Comparison of ENCODE assay signal across 1 cellular context in genomic region chr2:215920244-215921100, GRCh38.
A peak's percentile ranks its signal among the peaks of the same experiment; 100 is the strongest.
TF ChIP-seq lines count a peak whose summit lies in the region.

No MANE protein-coding gene starts in this region.

TF ChIP-seq in HepG2, 621 proteins besides CTCF, POLR2A, EP300 and RAD21 (continued from another document and continues in another):
- TF ChIP-seq KDM4B (CRISPR knock-in tag; IDR thresholded peaks at IDR 0.05): 0 out of 2 replicates have a peak, but pooled peaks have one; percentile 47
- no peak for TF ChIP-seq DDIT3 (CRISPR knock-in tag; IDR thresholded peaks at IDR 0.05)
- TF ChIP-seq ZSCAN30 (CRISPR knock-in tag; IDR thresholded peaks at IDR 0.05): no peak
- TF ChIP-seq ZNF841 (CRISPR knock-in tag; IDR thresholded peaks at IDR 0.05; ENCODE audit: borderline replicate concordance): no peak
- TF ChIP-seq NFKBIZ (CRISPR knock-in tag; IDR thresholded peaks at IDR 0.05): peak; percentile 57; the same call in 1 of the 2 replicates
- no peak for TF ChIP-seq MATR3 (CRISPR knock-in tag; IDR thresholded peaks at IDR 0.05)
- TF ChIP-seq PRMT3 (CRISPR knock-in tag; IDR thresholded peaks at IDR 0.05; ENCODE audit: borderline replicate concordance, low read depth): no peak
- TF ChIP-seq ZMAT5 (CRISPR knock-in tag; IDR thresholded peaks at IDR 0.05; ENCODE audit: borderline replicate concordance, low read depth): no peak
- no peak for TF ChIP-seq POLR2AphosphoS5 (IDR thresholded peaks at IDR 0.05; ENCODE audit: low read depth, low read length)
- no peak for TF ChIP-seq NFE2L1 (CRISPR knock-in tag; IDR thresholded peaks at IDR 0.05; ENCODE audit: borderline replicate concordance)
- TF ChIP-seq PRDM15 (CRISPR knock-in tag; IDR thresholded peaks at IDR 0.05): no peak
- TF ChIP-seq DMAP1 (CRISPR knock-in tag; IDR thresholded peaks at IDR 0.05): no peak; the same call in 1 of the 2 replicates
- TF ChIP-seq ARID3A (IDR thresholded peaks at IDR 0.05; ENCODE audit: low read depth, low read length): peak; percentile 62
- no peak for TF ChIP-seq HCFC1 (IDR thresholded peaks at IDR 0.05; ENCODE audit: low read depth, low read length)
- no peak for TF ChIP-seq RFX3 (CRISPR knock-in tag; IDR thresholded peaks at IDR 0.05)
- no peak for TF ChIP-seq PREB (CRISPR knock-in tag; IDR thresholded peaks at IDR 0.05)
- TF ChIP-seq ZFP41 (CRISPR knock-in tag; IDR thresholded peaks at IDR 0.05; ENCODE audit: borderline replicate concordance): no peak
- TF ChIP-seq SKI (IDR thresholded peaks at IDR 0.05; ENCODE audit: partially characterized antibody): no peak
- TF ChIP-seq ZNF775 (CRISPR knock-in tag; IDR thresholded peaks at IDR 0.05; ENCODE audit: borderline replicate concordance): no peak
- TF ChIP-seq PLSCR1 (CRISPR knock-in tag; IDR thresholded peaks at IDR 0.05; ENCODE audit: borderline replicate concordance): no peak
- TF ChIP-seq FOXP4 (CRISPR knock-in tag; IDR thresholded peaks at IDR 0.05): peak; percentile 10; the same call in 1 of the 2 replicates
- TF ChIP-seq ZNF639 (CRISPR knock-in tag; conservative IDR thresholded peaks at IDR 0.05): no peak
- TF ChIP-seq NFRKB (IDR thresholded peaks at IDR 0.05): no peak
- no peak for TF ChIP-seq SMAD1 (CRISPR knock-in tag; IDR thresholded peaks at IDR 0.05; ENCODE audit: borderline replicate concordance, low read depth)
- no peak for TF ChIP-seq HIVEP1 (CRISPR knock-in tag; IDR thresholded peaks at IDR 0.05)
- TF ChIP-seq ZMYM4 (CRISPR knock-in tag; IDR thresholded peaks at IDR 0.05): peak; percentile 70
- TF ChIP-seq RXRB (CRISPR knock-in tag; IDR thresholded peaks at IDR 0.05; ENCODE audit: borderline replicate concordance): peak; percentile 43; the same call in 1 of the 2 replicates
- TF ChIP-seq ZNF800 (CRISPR knock-in tag; IDR thresholded peaks at IDR 0.05): peak; percentile 36; the same call in 1 of the 2 replicates
- TF ChIP-seq NRL (CRISPR knock-in tag; IDR thresholded peaks at IDR 0.05; ENCODE audit: borderline replicate concordance): no peak
- TF ChIP-seq ZFY (CRISPR knock-in tag; IDR thresholded peaks at IDR 0.05): peak; percentile 53
- TF ChIP-seq ZNF740 (CRISPR knock-in tag; IDR thresholded peaks at IDR 0.05): no peak
- no peak for TF ChIP-seq ZNF674 (CRISPR knock-in tag; IDR thresholded peaks at IDR 0.05; ENCODE audit: low read depth)
- no peak for TF ChIP-seq GPN1 (CRISPR knock-in tag; IDR thresholded peaks at IDR 0.05; ENCODE audit: borderline replicate concordance)
- no peak for TF ChIP-seq ZBTB21 (CRISPR knock-in tag; IDR thresholded peaks at IDR 0.05)
- no peak for TF ChIP-seq HMG20B (CRISPR knock-in tag; conservative IDR thresholded peaks at IDR 0.05)
- no peak for TF ChIP-seq LCORL (IDR thresholded peaks at IDR 0.05)
- TF ChIP-seq LCORL (CRISPR knock-in tag; IDR thresholded peaks at IDR 0.05): peak; percentile 62; the same call in 1 of the 2 replicates
- TF ChIP-seq JDP2 (CRISPR knock-in tag; IDR thresholded peaks at IDR 0.05; ENCODE audit: borderline replicate concordance): no peak
- 0 out of 2 replicates have a peak, but pooled peaks have one; percentile 9 for TF ChIP-seq HOMEZ (CRISPR knock-in tag; IDR thresholded peaks at IDR 0.05; ENCODE audit: low read depth)
- TF ChIP-seq PBX2 (CRISPR knock-in tag; IDR thresholded peaks at IDR 0.05): no peak
- TF ChIP-seq DNMT1 (CRISPR knock-in tag; IDR thresholded peaks at IDR 0.05): no peak
- no peak for TF ChIP-seq ZNF446 (CRISPR knock-in tag; IDR thresholded peaks at IDR 0.05)
- no peak for TF ChIP-seq ZNF354B (CRISPR knock-in tag; IDR thresholded peaks at IDR 0.05)
- no peak for TF ChIP-seq PTBP1 (IDR thresholded peaks at IDR 0.05; ENCODE audit: low read depth, low read length, poor library complexity, severe bottlenecking)
- TF ChIP-seq ZBTB7A (CRISPR knock-in tag; IDR thresholded peaks at IDR 0.05): no peak
- TF ChIP-seq ZBTB3 (CRISPR knock-in tag; IDR thresholded peaks at IDR 0.05; ENCODE audit: borderline replicate concordance, low read depth): 0 out of 2 replicates have a peak, but pooled peaks have one; percentile 67
- no peak for TF ChIP-seq FOSL1 (CRISPR knock-in tag; IDR thresholded peaks at IDR 0.05; ENCODE audit: borderline replicate concordance)
- TF ChIP-seq MTA1 (CRISPR knock-in tag; IDR thresholded peaks at IDR 0.05; ENCODE audit: borderline replicate concordance): no peak
- no peak for TF ChIP-seq NR1H2 (CRISPR knock-in tag; IDR thresholded peaks at IDR 0.05; ENCODE audit: borderline replicate concordance, low read depth)
- no peak for TF ChIP-seq SNAPC2 (CRISPR knock-in tag; IDR thresholded peaks at IDR 0.05)
- TF ChIP-seq ISX (CRISPR knock-in tag; conservative IDR thresholded peaks at IDR 0.05): no peak
- TF ChIP-seq SMARCE1 (IDR thresholded peaks at IDR 0.05; ENCODE audit: borderline replicate concordance): no peak
- no peak for TF ChIP-seq RBM22 (optimal IDR thresholded peaks at IDR 0.05; ENCODE audit: low read length)
- TF ChIP-seq KLF6 (CRISPR knock-in tag; IDR thresholded peaks at IDR 0.05): no peak
